Comparison of ENCODE assay signal across 16 cellular contexts in the genomic region with DNA sequence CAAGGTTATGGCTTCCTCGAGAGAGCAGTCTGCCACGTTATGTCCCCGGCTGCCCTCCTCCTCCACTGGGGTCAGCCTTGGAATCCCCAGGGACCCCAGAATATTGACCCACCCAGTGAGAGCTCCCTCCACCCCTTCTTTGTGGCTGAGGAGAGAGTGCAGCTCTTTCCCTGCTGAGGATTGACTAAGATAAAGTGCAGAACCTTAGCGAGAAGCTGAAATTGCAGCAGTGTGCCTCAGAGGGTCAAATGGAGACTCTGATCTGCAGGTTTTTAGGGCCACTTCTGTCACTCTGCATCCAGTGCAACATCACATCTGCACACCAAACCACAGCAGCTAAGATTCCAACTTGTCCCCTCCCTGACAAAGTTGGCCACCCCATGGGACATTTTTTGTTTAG. TPM values are rescaled to one million over a fixed set of nuclear protein-coding genes. Genes with fewer than 3 reads are reported as not detected.
DNase-seq lines count a peak whose midpoint lies in the region; TF ChIP-seq lines count a peak whose summit lies in the region.
"Had no signal": no experiment of that assay in that cellular context is flagged by ENCODE, and none has a peak within 500 bp of the region (broad histone marks: within the 10 kb centered on the region; RNA-seq: fewer than 3 reads in every experiment).

No MANE protein-coding gene starts in this region.

- H3K36me3 ChIP-seq in BLaER1 = no peaks in the 10 kb centered on the region
- H3K36me3 ChIP-seq in osteoblast (ENCODE audit: insufficient read depth, low read length) = no peaks in the 10 kb centered on the region
- H3K36me3 ChIP-seq in stomach = no peaks in the 10 kb centered on the region

- no peaks in the 10 kb centered on the region for H3K9me3 ChIP-seq in BLaER1
- no peaks in the 10 kb centered on the region for H3K9me3 ChIP-seq in osteoblast (ENCODE audit: low read depth, low read length)
- no peaks in the 10 kb centered on the region for H3K9me3 ChIP-seq in stomach

- H3K79me2 ChIP-seq in osteoblast (ENCODE audit: insufficient read depth, low read length) = no peaks in the 10 kb centered on the region

- H3K27ac ChIP-seq in BLaER1 (no peak overlapping the region), layer of hippocampus (ENCODE audit: low read depth, low read length) (peak overlapping the region; percentile 14), osteoblast (ENCODE audit: low read depth, low read length) (no peak overlapping the region), stomach (no peak overlapping the region)
- H3K27ac ChIP-seq: HL-60 had no signal

- H3K9ac ChIP-seq in BLaER1 = no peak overlapping the region

- no peaks in the 10 kb centered on the region for H3K36me3 Mint-ChIP-seq in brain

- peaks cover 0 to 3% (median 0%) of the 10 kb centered on the region in 5 experiments for H3K9me3 Mint-ChIP-seq in brain
- H3K9me3 Mint-ChIP-seq: GM23338 had no signal

- peaks cover 82% of the 10 kb centered on the region for H3K4me1 Mint-ChIP-seq in brain

- H3K27me3 ChIP-seq in BLaER1 (no peaks in the 10 kb centered on the region), layer of hippocampus (ENCODE audit: control insufficient read depth, insufficient read depth, low read length) (no peaks in the 10 kb centered on the region), osteoblast (ENCODE audit: insufficient read depth, low read length) (no peaks in the 10 kb centered on the region), stomach (no peaks in the 10 kb centered on the region)

- intact Hi-C loops in stomach (cut with DNase I; ENCODE audit: low total_unique reads) = loop anchor here (10.0 kb wide), 1 partner anchor 57 kb away; no protein-coding TSS in a partner anchor

- in situ Hi-C loops in G401 (cut with HindIII; ENCODE audit: low sequenced_read_pairs) = no loop called here
- in situ Hi-C loops in KBM-7 (cut with MboI; ENCODE audit: low pct_unique_long_range_greater_than_20kb, low sequenced_read_pairs) = no loop called here

- DNase-seq in osteoblast (ENCODE audit: insufficient read length, low spot score, missing footprints) (no peak), stomach (no peak), G401 (ENCODE audit: low spot score) (no peak), KBM-7 (no peak)
- no peak for DNase-seq in stimulated activated CD4-positive, alpha-beta T cell treated with anti-CD3 and anti-CD28 coated beads, Interleukin-4, amount 100 ng/mL, for 4 hours
- DNase-seq: DND-41, GDM1, NCI-H2029, NCI-H2171, NCI-H510A had no signal

- peak overlapping the region in 4 of 5 experiments; percentile 53 to 72 (median 59) for H3K4me3 Mint-ChIP-seq in brain
- H3K4me3 Mint-ChIP-seq: GM23338 had no signal

- TF ChIP-seq CTCF in brain (conservative IDR thresholded peaks at IDR 0.05) (no peak), osteoblast (IDR thresholded peaks at IDR 0.05; ENCODE audit: extremely low read depth, low read depth, low read length) (no peak), stomach (IDR thresholded peaks at IDR 0.05) (no peak)

- H4K20me1 ChIP-seq in BLaER1 (no peaks in the 10 kb centered on the region), osteoblast (ENCODE audit: insufficient read depth, low read length) (no peaks in the 10 kb centered on the region)

- no peak for TF ChIP-seq POLR2A in stomach (IDR thresholded peaks at IDR 0.05)

- TF ChIP-seq EP300 in stomach (IDR thresholded peaks at IDR 0.05) = no peak

- H3K4me3 ChIP-seq in BLaER1 (no peak overlapping the region), osteoblast (ENCODE audit: insufficient read depth, low read length) (no peak overlapping the region), stomach (no peak overlapping the region)
- H3K4me3 ChIP-seq: GM12878, GM23338 had no signal

- peak overlapping the region; percentile 31 for H2AFZ ChIP-seq in osteoblast (ENCODE audit: low read length)
- H2AFZ ChIP-seq: GM23338 had no signal

- H3K27ac Mint-ChIP-seq in brain = peak overlapping the region; percentile 86 to 99 (median 96)
- H3K27ac Mint-ChIP-seq: GM23338 had no signal

- peaks cover 6% of the 10 kb centered on the region for H3K27me3 Mint-ChIP-seq in brain

- H3K4me1 ChIP-seq in BLaER1 (peaks cover 23% of the 10 kb centered on the region), osteoblast (ENCODE audit: insufficient read depth, low read length) (peaks cover 8% of the 10 kb centered on the region), stomach (peaks cover 0 to 5% (median 2%) of the 10 kb centered on the region in 4 donors)

- H3K4me2 ChIP-seq in BLaER1 = 0 out of 2 replicates have a peak overlapping the region, but pooled peaks have one; percentile 3
- H3K4me2 ChIP-seq in osteoblast (ENCODE audit: insufficient read depth, low read length) = peak overlapping the region; percentile 22
- H3K4me2 ChIP-seq: GM23338 had no signal

- WGBS in stomach, 5 donors = 46 to 71% (median 64%) methylated on average over 4 of the region's 4 CpGs

RNA-seq across cellular contexts. Expression of a gene that starts 25.6 kb away (rescaled TPM):
- polyA plus RNA-seq in brain (ENCODE audit: insufficient read depth, low read depth, low replicate concordance) = 0.41 TPM
- total RNA-seq in osteoblast = under 0.01 and 0.59 TPM in 2 replicates
- 1 to 10 TPM in 2 of 5 donors, under 1 TPM in 2, not detected in 1; 0.29 to 9.8 (median 1.2) TPM for total RNA-seq in stomach
- polyA plus RNA-seq in stomach = 1 to 10 TPM in 1 of 3 donors, under 1 TPM in 2; 0.65 to 1.1 (median 0.92) TPM
- 1.1 and 13.4 TPM in 2 replicates for total RNA-seq in G401 (2014; rRNA removed; shearing (Covaris generic))
